22 cellular contexts compared by ENCODE assay signal in genomic region chrX:101385026-101385684, GRCh38. TPM values are rescaled to one million over a fixed set of nuclear protein-coding genes. Genes with fewer than 3 reads are reported as not detected.
DNase-seq lines count a peak whose midpoint lies in the region; ATAC-seq and TF ChIP-seq lines count a peak whose summit lies in the region.
"Had no signal": no experiment of that assay in that cellular context is flagged by ENCODE, and none has a peak within 500 bp of the region (broad histone marks: within the 10 kb centered on the region; RNA-seq: fewer than 3 reads in every experiment).

No MANE protein-coding gene starts in this region.

- H3K9ac ChIP-seq in MM.1S (ENCODE audit: low read length) (no peak overlapping the region), duodenal mucosa (ENCODE audit: low read depth in 1 of 2, low read length in 2 of 2) (peak overlapping the region in 1 of 2 donors; percentile 43)

- no TSS peak for BruUV-seq in Caco-2 (replicated peaks; lab: Mats Ljungman, UMichigan)

- H3K27me3 ChIP-seq in MM.1S (replicated peaks; ENCODE audit: insufficient read depth, low read length): no peaks in the 10 kb centered on the region
- H3K27me3 ChIP-seq in duodenal mucosa (ENCODE audit: control insufficient read depth in 1 of 2, insufficient read depth in 2 of 2, low read length in 2 of 2): no peaks in the 10 kb centered on the region
- H3K27me3 ChIP-seq in thoracic aorta (replicated peaks; ENCODE audit: insufficient read depth): no peaks in the 10 kb centered on the region
- no peaks in the 10 kb centered on the region for H3K27me3 ChIP-seq in Caco-2 (replicated peaks; ENCODE audit: control insufficient read depth, insufficient read depth, low read length)
- H3K27me3 ChIP-seq: cardiac muscle cell, esophagus muscularis mucosa had no signal

- no peaks in the 10 kb centered on the region for H3K27me3 Mint-ChIP-seq in activated T-cell treated with anti-CD3 and anti-CD28 coated beads, Interleukin-2, amount 50 U/mL, for 4 hours (ENCODE audit: low read depth)
- H3K27me3 Mint-ChIP-seq in Caco-2 (ENCODE audit: insufficient read depth, unreplicated experiment): no peaks in the 10 kb centered on the region

- peak overlapping the region; percentile 57; the same call in 1 of the 2 replicates for H3K4me2 ChIP-seq in MM.1S (ENCODE audit: low read depth, low read length)

- H3K9me2 ChIP-seq in MM.1S (replicated peaks; ENCODE audit: insufficient read depth, low read length): no peaks in the 10 kb centered on the region

- no peak for TF ChIP-seq CTCF in MM.1S (IDR thresholded peaks at IDR 0.05; ENCODE audit: low read length)
- no peak for TF ChIP-seq CTCF in thoracic aorta (IDR thresholded peaks at IDR 0.05)
- TF ChIP-seq CTCF in GM10266 (IDR thresholded peaks at IDR 0.05; ENCODE audit: control insufficient read depth, insufficient read depth, low read depth, missing control alignments): no peak
- TF ChIP-seq CTCF in Caco-2 (IDR thresholded peaks at IDR 0.05; ENCODE audit: insufficient read depth in 1 of 2, low read depth in 1 of 2, low read length in 1 of 2, severe bottlenecking in 1 of 2, unreplicated experiment in 1 of 2): no peak

- POLR2A ChIA-PET in Caco-2 (lab: Charles Lee): no interaction called here

- no peak overlapping the region for H2AFZ ChIP-seq in MM.1S (ENCODE audit: low read length)

- peaks cover 7% of the 10 kb centered on the region; the same call in 1 of the 2 replicates for H3F3A ChIP-seq in MM.1S (ENCODE audit: insufficient read depth, low read length)

- H3K9me3 ChIP-seq in MM.1S (replicated peaks; ENCODE audit: insufficient read depth, low read length) (no peaks in the 10 kb centered on the region), duodenal mucosa (ENCODE audit: control insufficient read depth in 1 of 2, low read length in 2 of 2) (no peaks in the 10 kb centered on the region), thoracic aorta (no peaks in the 10 kb centered on the region), Caco-2 (no peaks in the 10 kb centered on the region)
- H3K9me3 ChIP-seq: esophagus muscularis mucosa had no signal

- H3K4me3 Mint-ChIP-seq in activated T-cell treated with anti-CD3 and anti-CD28 coated beads, Interleukin-2, amount 50 U/mL, for 4 hours: peak overlapping the region; percentile 66
- H3K4me3 Mint-ChIP-seq in Caco-2 (ENCODE audit: unreplicated experiment): no peak overlapping the region
- H3K4me3 Mint-ChIP-seq: activated CD8-positive, alpha-beta memory T cell treated with anti-CD3 and anti-CD28 coated beads, Interleukin-2, amount 10 ng/mL, durations not matched to agents 7 days and 5 days had no signal

- H3K79me2 ChIP-seq in MM.1S (ENCODE audit: low read length): no peaks in the 10 kb centered on the region

- DNase-seq in activated T-cell treated with anti-CD3 and anti-CD28 coated beads, Interleukin-2, amount 50 U/mL, for 4 hours: no peak
- no peak for DNase-seq in activated T-cell treated with anti-CD3 and anti-CD28 coated beads, Interleukin-2, amount 50 U/mL, for 1 hour
- DNase-seq in MM.1S: no peak
- DNase-seq in thoracic aorta (ENCODE audit: low spot score): no peak
- DNase-seq in GM10266 (ENCODE audit: extremely low spot score): no peak
- DNase-seq in Caco-2: no peak
- DNase-seq: activated CD8-positive, alpha-beta memory T cell treated with anti-CD3 and anti-CD28 coated beads, Interleukin-2, amount 10 ng/mL, durations not matched to agents 7 days and 5 days; activated effector memory CD4-positive, alpha-beta T cell treated with Interleukin-2 at 50 U/mL for 16 hours; DMS 273 treated with DMSO at 0.1 percent for 48 hours; NCI-H1105; NCI-H774; posterior cingulate gyrus; stimulated activated CD4-positive, alpha-beta T cell treated with anti-CD3 and anti-CD28 coated beads, Interleukin-4, amount 100 ng/mL, for 1 hour; T1000 had no signal

- ATAC-seq in activated T-cell treated with anti-CD3 and anti-CD28 coated beads, Interleukin-2, amount 50 U/mL, for 4 hours: no peak
- ATAC-seq in thoracic aorta (ENCODE audit: insufficient number of reproducible peaks, low FRiP score, low read depth) (no peak), GM19324 (IDR thresholded peaks at IDR 0.05; ENCODE audit: low FRiP score, unreplicated experiment) (no peak)
- ATAC-seq: activated CD8-positive, alpha-beta memory T cell treated with anti-CD3 and anti-CD28 coated beads, Interleukin-2, amount 10 ng/mL, durations not matched to agents 7 days and 5 days; left lobe of liver; SK-N-SH treated with all-trans-retinoic acid at 6 μM for 48 hours had no signal

- no peaks in the 10 kb centered on the region for H3K9me3 Mint-ChIP-seq in activated T-cell treated with anti-CD3 and anti-CD28 coated beads, Interleukin-2, amount 50 U/mL, for 4 hours
- H3K9me3 Mint-ChIP-seq in Caco-2 (ENCODE audit: unreplicated experiment): no peaks in the 10 kb centered on the region

- no peaks in the 10 kb centered on the region for H4K20me1 ChIP-seq in MM.1S (ENCODE audit: insufficient read depth, low read length)

- no peak overlapping the region for H3K27ac ChIP-seq in MM.1S (ENCODE audit: low read length)
- H3K27ac ChIP-seq in duodenal mucosa (ENCODE audit: low read depth, low read length): no peak overlapping the region
- H3K27ac ChIP-seq in thoracic aorta: no peak overlapping the region
- H3K27ac ChIP-seq: 22Rv1, cardiac muscle cell had no signal

- H3K36me3 ChIP-seq in MM.1S (replicated peaks; ENCODE audit: insufficient read depth, low read length) (no peaks in the 10 kb centered on the region), duodenal mucosa (ENCODE audit: control insufficient read depth in 1 of 2, insufficient read depth in 2 of 2, low read length in 2 of 2) (no peaks in the 10 kb centered on the region), thoracic aorta (no peaks in the 10 kb centered on the region), Caco-2 (ENCODE audit: control insufficient read depth, insufficient read depth, low read length) (no peaks in the 10 kb centered on the region)
- H3K36me3 ChIP-seq: cardiac muscle cell, esophagus muscularis mucosa had no signal

- peaks cover 1% of the 10 kb centered on the region for H3K4me1 Mint-ChIP-seq in activated T-cell treated with anti-CD3 and anti-CD28 coated beads, Interleukin-2, amount 50 U/mL, for 4 hours (ENCODE audit: low read depth)
- H3K4me1 Mint-ChIP-seq in Caco-2 (ENCODE audit: low read depth, unreplicated experiment): no peaks in the 10 kb centered on the region

- intact Hi-C loops in Caco-2 (cut with micrococcal nuclease; ENCODE audit: unreplicated experiment): no loop called here

- no peaks in the 10 kb centered on the region for H3K36me3 Mint-ChIP-seq in activated T-cell treated with anti-CD3 and anti-CD28 coated beads, Interleukin-2, amount 50 U/mL, for 4 hours (ENCODE audit: insufficient read depth)
- H3K36me3 Mint-ChIP-seq in Caco-2 (ENCODE audit: insufficient read depth, unreplicated experiment): no peaks in the 10 kb centered on the region
- H3K36me3 Mint-ChIP-seq: activated CD8-positive, alpha-beta memory T cell treated with anti-CD3 and anti-CD28 coated beads, Interleukin-2, amount 10 ng/mL, durations not matched to agents 7 days and 5 days had no signal

- H3K4me3 ChIP-seq in MM.1S (ENCODE audit: low read length): no peak overlapping the region
- H3K4me3 ChIP-seq in duodenal mucosa (ENCODE audit: low read depth in 1 of 2, low read length in 2 of 2): peak overlapping the region; percentile 43 to 60
- H3K4me3 ChIP-seq in thoracic aorta: peak overlapping the region; percentile 37
- no peak overlapping the region for H3K4me3 ChIP-seq in Caco-2 (ENCODE audit: low read depth, low read length)
- H3K4me3 ChIP-seq: cardiac muscle cell had no signal

- H3K27ac Mint-ChIP-seq in Caco-2 (ENCODE audit: unreplicated experiment): no peak overlapping the region
- H3K27ac Mint-ChIP-seq: activated CD8-positive, alpha-beta memory T cell treated with anti-CD3 and anti-CD28 coated beads, Interleukin-2, amount 10 ng/mL, durations not matched to agents 7 days and 5 days had no signal

- CTCF ChIA-PET in Caco-2 (lab: Charles Lee): no interaction called here

- H3K4me1 ChIP-seq in MM.1S (ENCODE audit: low read length): peaks cover 16% of the 10 kb centered on the region; the same call in 1 of the 2 replicates
- no peaks in the 10 kb centered on the region for H3K4me1 ChIP-seq in duodenal mucosa (ENCODE audit: control insufficient read depth in 1 of 2, insufficient read depth in 2 of 2, low read length in 2 of 2)
- no peaks in the 10 kb centered on the region for H3K4me1 ChIP-seq in thoracic aorta (ENCODE audit: control insufficient read depth in 1 of 2, low read depth in 2 of 2)
- H3K4me1 ChIP-seq in Caco-2: no peaks in the 10 kb centered on the region
- H3K4me1 ChIP-seq: esophagus muscularis mucosa had no signal

RNA-seq across cellular contexts. Expression of gene BTK, which starts 0.8 kb away (rescaled TPM):
- 1 to 10 TPM in 2 of 3 donors, under 1 TPM in 1; 0.61 to 3.4 (median 2.3) TPM for total RNA-seq in activated T-cell treated with anti-CD3 and anti-CD28 coated beads, Interleukin-2, amount 50 U/mL, for 4 hours
- total RNA-seq in thoracic aorta (1 to 10 TPM; 7.7 to 9.5 TPM), Caco-2 (2022) (not detected in 2 replicates)
- total RNA-seq: myocyte had no signal

RNA-seq across cellular contexts. Expression of gene RPL36A, which starts 5.7 kb away (rescaled TPM):
- 100 to 1,000 TPM; 451 to 525 (median 514) TPM for total RNA-seq in activated T-cell treated with anti-CD3 and anti-CD28 coated beads, Interleukin-2, amount 50 U/mL, for 4 hours
- 1,000 to 10,000 TPM in 1 of 2 donors, 100 to 1,000 TPM in 1; 353 to 1,578 TPM for total RNA-seq in thoracic aorta
- 377 and 381 TPM in 2 replicates for total RNA-seq in Caco-2 (2022)

RNA-seq across cellular contexts. Expression of gene GLA, which starts 22.6 kb away (rescaled TPM):
- 10 to 100 TPM; 49.6 to 70.8 (median 62.4) TPM for total RNA-seq in activated T-cell treated with anti-CD3 and anti-CD28 coated beads, Interleukin-2, amount 50 U/mL, for 4 hours
- total RNA-seq in thoracic aorta: 10 to 100 TPM; 17.6 to 23.2 TPM
- 46.0 and 53.2 TPM in 2 replicates for total RNA-seq in Caco-2 (2022)

RNA-seq across cellular contexts. Expression of gene HNRNPH2, which starts 22.9 kb away (rescaled TPM):
- total RNA-seq in activated T-cell treated with anti-CD3 and anti-CD28 coated beads, Interleukin-2, amount 50 U/mL, for 4 hours: 10 to 100 TPM; 25.3 to 28.7 (median 26.5) TPM
- 10 to 100 TPM; 24.9 to 45.6 TPM for total RNA-seq in thoracic aorta
- 46.1 TPM in 2 replicates for total RNA-seq in Caco-2 (2022)

RNA-seq across cellular contexts. Expression of gene TIMM8A, which starts 36.6 kb away (rescaled TPM):
- 10 to 100 TPM; 40.5 to 45.5 (median 42.3) TPM for total RNA-seq in activated T-cell treated with anti-CD3 and anti-CD28 coated beads, Interleukin-2, amount 50 U/mL, for 4 hours
- total RNA-seq in thoracic aorta: 10 to 100 TPM in 1 of 2 donors, 1 to 10 TPM in 1; 1.2 to 17.1 TPM
- 21.6 and 23.3 TPM in 2 replicates for total RNA-seq in Caco-2 (2022)

Comparison
In these comparisons a context has a peak if more than half of its experiments do, and no peak if none do; other contexts are left out.
1. H3K4me3 ChIP-seq: peak in duodenal mucosa (2 of 2) and thoracic aorta (single experiment); none in MM.1S (single experiment) and Caco-2 (single experiment).